Comparison of ENCODE assay signal across 19 cellular contexts in the genomic region with DNA sequence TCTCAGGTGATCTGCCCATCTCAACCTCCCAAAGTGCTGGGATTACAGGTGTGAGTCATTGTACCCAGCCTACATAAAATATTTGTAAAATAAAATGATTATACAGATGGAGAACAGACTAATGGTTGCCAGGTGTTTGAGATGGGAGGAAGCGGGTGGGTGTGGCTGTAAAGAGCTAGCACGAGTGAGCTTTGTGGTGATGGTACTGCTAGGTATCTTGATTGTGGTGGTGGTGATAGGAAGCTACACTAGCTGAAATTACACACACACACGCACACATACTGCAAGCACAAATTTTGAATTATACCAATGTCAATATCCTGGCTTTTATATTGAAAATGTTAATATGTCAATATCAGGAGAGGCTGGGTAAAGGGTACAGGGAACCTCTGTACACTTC. TPM values are rescaled to one million over a fixed set of nuclear protein-coding genes. Genes with fewer than 3 reads are reported as not detected.
DNase-seq lines count a peak whose midpoint lies in the region; ATAC-seq and TF ChIP-seq lines count a peak whose summit lies in the region.
"Had no signal": no experiment of that assay in that cellular context is flagged by ENCODE, and none has a peak within 500 bp of the region (broad histone marks: within the 10 kb centered on the region; RNA-seq: fewer than 3 reads in every experiment).

No MANE protein-coding gene starts in this region.

- no peak overlapping the region for H2AFZ ChIP-seq in DND-41 (ENCODE audit: low read depth, low read length)
- H2AFZ ChIP-seq: GM23248 had no signal

- H3K4me2 ChIP-seq in DND-41 (ENCODE audit: insufficient read depth, low read length) (peak overlapping the region; percentile 20; the same call in 1 of the 2 replicates), mesendoderm (ENCODE audit: low read length) (no peak overlapping the region)

- in situ Hi-C loops in gastrocnemius medialis (cut with MboI; ENCODE audit: low sequenced_read_pairs in 4 of 4): no loop called here

- H3K23ac ChIP-seq in mesendoderm (ENCODE audit: low read length): no peak overlapping the region

- no peak overlapping the region for H3K56ac ChIP-seq in mesendoderm (ENCODE audit: low read length)

- H3K27ac ChIP-seq in DND-41 (ENCODE audit: low read length) (peak overlapping the region; percentile 84), mesendoderm (ENCODE audit: low read depth, low read length) (no peak overlapping the region), gastrocnemius medialis (peak overlapping the region; percentile 31 to 59 (median 44)), esophagus squamous epithelium (no peak overlapping the region)
- H3K27ac ChIP-seq: GM23248 had no signal

- no peak overlapping the region for H3K18ac ChIP-seq in mesendoderm (ENCODE audit: low read length)

- no peak overlapping the region for H2BK120ac ChIP-seq in mesendoderm (ENCODE audit: low read depth, low read length)

- H4K20me1 ChIP-seq in DND-41 (ENCODE audit: insufficient read depth, low read length): no peaks in the 10 kb centered on the region

- no peak overlapping the region for H3K4me3 ChIP-seq in DND-41 (ENCODE audit: low read depth in 1 of 2, low read length in 2 of 2)
- no peak overlapping the region for H3K4me3 ChIP-seq in Jurkat, Clone E6-1 (ENCODE audit: low read length)
- no peak overlapping the region for H3K4me3 ChIP-seq in mesendoderm (ENCODE audit: low read length)
- H3K4me3 ChIP-seq in gastrocnemius medialis: no peak overlapping the region
- no peak overlapping the region for H3K4me3 ChIP-seq in esophagus squamous epithelium
- H3K4me3 ChIP-seq: GM23248 had no signal

- no peak for TF ChIP-seq POLR2A in gastrocnemius medialis (IDR thresholded peaks at IDR 0.05)
- TF ChIP-seq POLR2A in esophagus squamous epithelium (IDR thresholded peaks at IDR 0.05): no peak

- intact Hi-C loops in gastrocnemius medialis (cut with DNase I; ENCODE audit: low total_unique reads) (no loop called here), esophagus squamous epithelium (cut with DNase I) (no loop called here)

- no peak for TF ChIP-seq CTCF in DND-41 (IDR thresholded peaks at IDR 0.05; ENCODE audit: borderline replicate concordance, extremely low read depth, low read length, poor library complexity, severe bottlenecking)
- no peak for TF ChIP-seq CTCF in gastrocnemius medialis (IDR thresholded peaks at IDR 0.05 in 4 of 5, conservative IDR thresholded peaks at IDR 0.05 in 1 of 5)
- no peak for TF ChIP-seq CTCF in esophagus squamous epithelium (IDR thresholded peaks at IDR 0.05)

- H3K27me3 ChIP-seq in DND-41 (ENCODE audit: insufficient read depth, low read length, poor library complexity): no peaks in the 10 kb centered on the region
- H3K27me3 ChIP-seq in mesendoderm (ENCODE audit: insufficient read depth, low read length, poor library complexity): no peaks in the 10 kb centered on the region
- no peaks in the 10 kb centered on the region for H3K27me3 ChIP-seq in gastrocnemius medialis
- H3K27me3 ChIP-seq in esophagus squamous epithelium: no peaks in the 10 kb centered on the region

- peak overlapping the region; percentile 2 for H3K4ac ChIP-seq in mesendoderm (ENCODE audit: low read depth, low read length)

- no CpG with 5 or more reads among the region's 3 CpGs for whole genome bisulfite sequencing in mesendoderm (ENCODE audit: extremely low coverage, insufficient coverage, low lambda C conversion rate)
- WGBS in esophagus squamous epithelium, 2 donors: 74 to 76% methylated on average over 3 of the region's 3 CpGs

- peak; percentile 49 for DNase-seq in DND-41
- DNase-seq in Jurkat, Clone E6-1 (ENCODE audit: low read depth, low spot score): peak; percentile 45
- no peak for DNase-seq in mesendoderm
- DNase-seq in gastrocnemius medialis: no peak
- no peak for DNase-seq in esophagus squamous epithelium (lab: John Stamatoyannopoulos, UW)
- DNase-seq in superior temporal gyrus (ENCODE audit: extremely low spot score): no peak
- DNase-seq: 8988T; C1 segment of cervical spinal cord; Calu3; CD4-positive, alpha-beta memory T cell; COR-L47; DMS53; DMS79 treated with DMSO at 0.1 percent for 48 hours; GM23248; H9 had no signal

- no peak overlapping the region for H4K8ac ChIP-seq in mesendoderm (ENCODE audit: low read depth, low read length)

- peak; percentile 50 for ATAC-seq in DND-41 (ENCODE audit: insufficient read depth, low read depth)
- no peak for ATAC-seq in gastrocnemius medialis
- ATAC-seq in GM18873 (IDR thresholded peaks at IDR 0.05; ENCODE audit: low FRiP score, unreplicated experiment): no peak
- ATAC-seq: HCT116 had no signal

- H3K36me3 ChIP-seq in DND-41 (ENCODE audit: insufficient read depth, low read length): no peaks in the 10 kb centered on the region
- no peaks in the 10 kb centered on the region for H3K36me3 ChIP-seq in mesendoderm (ENCODE audit: control insufficient read depth, insufficient read depth, low read length)
- no peaks in the 10 kb centered on the region for H3K36me3 ChIP-seq in gastrocnemius medialis
- H3K36me3 ChIP-seq in esophagus squamous epithelium: no peaks in the 10 kb centered on the region

- peak overlapping the region; percentile 31; the same call in 1 of the 2 replicates for H3K9ac ChIP-seq in DND-41 (ENCODE audit: low read depth, low read length)
- no peak overlapping the region for H3K9ac ChIP-seq in mesendoderm (ENCODE audit: low read length)
- H3K9ac ChIP-seq: GM23248 had no signal

- H3K79me1 ChIP-seq in mesendoderm (ENCODE audit: low read length): no peaks in the 10 kb centered on the region

- no peak overlapping the region for H4K5ac ChIP-seq in mesendoderm (ENCODE audit: low read length)

- no peak overlapping the region for H2BK5ac ChIP-seq in mesendoderm (ENCODE audit: low read length)

- no peak overlapping the region for H2BK15ac ChIP-seq in mesendoderm (replicated peaks; ENCODE audit: low read depth)

- H2AK5ac ChIP-seq in mesendoderm (ENCODE audit: low read length): no peak overlapping the region

- peaks cover 65% of the 10 kb centered on the region for H3K4me1 ChIP-seq in DND-41 (ENCODE audit: insufficient read depth, low read length)
- no peaks in the 10 kb centered on the region for H3K4me1 ChIP-seq in mesendoderm (ENCODE audit: control insufficient read depth, low read depth, low read length)
- H3K4me1 ChIP-seq in gastrocnemius medialis: peaks cover 22 to 35% of the 10 kb centered on the region in 2 donors
- peaks cover 0 to 12% (median 0%) of the 10 kb centered on the region in 3 donors for H3K4me1 ChIP-seq in esophagus squamous epithelium

- H3K9me3 ChIP-seq in DND-41 (ENCODE audit: insufficient read depth, low read length, severe bottlenecking): no peaks in the 10 kb centered on the region
- no peaks in the 10 kb centered on the region for H3K9me3 ChIP-seq in gastrocnemius medialis
- H3K9me3 ChIP-seq in esophagus squamous epithelium: no peaks in the 10 kb centered on the region

- H3K79me2 ChIP-seq in DND-41 (ENCODE audit: insufficient read depth, low read length) (no peaks in the 10 kb centered on the region), mesendoderm (ENCODE audit: control insufficient read depth, insufficient read depth, low read length) (no peaks in the 10 kb centered on the region)

RNA-seq across cellular contexts. Expression of gene PGPEP1L, which starts 5.4 kb away (rescaled TPM):
- polyA plus RNA-seq in Jurkat, Clone E6-1 (2012; ENCODE audit: insufficient read depth, insufficient read length): not detected
- 0.07 TPM for polyA plus RNA-seq in mesendoderm (2013, experiment 1 of 2)
- 0.06 TPM for polyA plus RNA-seq in mesendoderm (2013, experiment 2 of 2)
- 1 to 10 TPM; 2.9 to 7.1 (median 3.5) TPM for total RNA-seq in gastrocnemius medialis
- total RNA-seq in esophagus squamous epithelium: not detected
- total RNA-seq: A673; Calu3; CD4-positive, alpha-beta memory T cell; GM23248; H4; H9 had no signal
- polyA plus RNA-seq: CD4-positive, alpha-beta memory T cell; GM23248 had no signal

Comparison
In these comparisons a context has a peak if more than half of its experiments do, and no peak if none do; other contexts are left out.
1. DNase-seq: peak in DND-41 (single experiment) and Jurkat, Clone E6-1 (single experiment); none in mesendoderm (single experiment), gastrocnemius medialis (0 of 2), esophagus squamous epithelium (single experiment) and superior temporal gyrus (single experiment).
2. H3K27ac ChIP-seq: peak in DND-41 (single experiment) and gastrocnemius medialis (4 of 4); none in mesendoderm (single experiment) and esophagus squamous epithelium (0 of 4).